21 cellular contexts compared by ENCODE assay signal in genomic region chr12:30792085-30792484, GRCh38. TPM values are rescaled to one million over a fixed set of nuclear protein-coding genes. Genes with fewer than 3 reads are reported as not detected.
DNase-seq lines count a peak whose midpoint lies in the region; ATAC-seq and TF ChIP-seq lines count a peak whose summit lies in the region.
"Had no signal": no experiment of that assay in that cellular context is flagged by ENCODE, and none has a peak within 500 bp of the region (broad histone marks: within the 10 kb centered on the region; RNA-seq: fewer than 3 reads in every experiment).

No MANE protein-coding gene starts in this region.

- TF ChIP-seq RAD21 in SK-N-SH (IDR thresholded peaks at IDR 0.05; ENCODE audit: low read length): no peak

- no peak for ATAC-seq in SK-N-SH treated with all-trans-retinoic acid at 6 μM for 48 hours

- TF ChIP-seq EP300 in SK-N-SH (IDR thresholded peaks at IDR 0.05; ENCODE audit: borderline replicate concordance in 1 of 2, low read depth in 1 of 2, low read length in 1 of 2): no peak

- H3K27me3 ChIP-seq in SK-N-SH (ENCODE audit: insufficient read depth) (no peaks in the 10 kb centered on the region), PC-9 (ENCODE audit: insufficient read depth, low read depth) (no peaks in the 10 kb centered on the region)

- H3K36me3 Mint-ChIP-seq in type B pancreatic cell: peaks cover 3% of the 10 kb centered on the region

- H3K4me2 ChIP-seq in SK-N-SH (peak overlapping the region; percentile 16; the same call in 1 of the 2 replicates), PC-9 (peak overlapping the region; percentile 79)

- H3K9me3 ChIP-seq in SK-N-SH (no peaks in the 10 kb centered on the region), PC-9 (ENCODE audit: insufficient read depth, low read depth) (no peaks in the 10 kb centered on the region)

- peaks cover 14% of the 10 kb centered on the region for H3K4me1 Mint-ChIP-seq in type B pancreatic cell (ENCODE audit: unreplicated experiment)

- peaks cover 8 to 43% of the 10 kb centered on the region in 2 experiments; a peak in 3 of 4 replicates for H3K4me1 ChIP-seq in SK-N-SH (ENCODE audit: control insufficient read depth in 1 of 2, insufficient read depth in 2 of 2, low read depth in 1 of 2, low read length in 1 of 2)
- peaks cover 46% of the 10 kb centered on the region for H3K4me1 ChIP-seq in PC-9 (replicated peaks; ENCODE audit: insufficient read depth)

- no peaks in the 10 kb centered on the region for H3K9me2 ChIP-seq in SK-N-SH
- no peaks in the 10 kb centered on the region for H3K9me2 ChIP-seq in PC-9 (ENCODE audit: insufficient read depth)

- POLR2A ChIA-PET in SK-N-SH (lab: Yijun Ruan, JAX) (interaction anchor here (0.6 kb wide), 1 partner anchor 107 kb away, joined by 3 read pairs; no protein-coding TSS in a partner anchor), PC-9 (lab: Charles Lee; ENCODE audit: unreplicated experiment) (interaction anchor here (0.6 to 1.0 kb wide), 2 partner anchors 39 to 42 kb away, joined by 3 read pairs; no protein-coding TSS in a partner anchor)

- no peak for DNase-seq in SK-N-SH
- no peak for DNase-seq in PC-9
- no peak for DNase-seq in epithelial cell of prostate (ENCODE audit: low read depth, low spot score)
- DNase-seq in type B pancreatic cell (ENCODE audit: extremely low spot score, unreplicated experiment): no peak
- DNase-seq in DMS79 treated with DMSO at 0.1 percent for 48 hours (lab: John Stamatoyannopoulos, UW): no peak
- no peak for DNase-seq in Ammon's horn (ENCODE audit: low spot score)
- DNase-seq in NCI-H524 (lab: John Stamatoyannopoulos, UW): no peak
- DNase-seq: H7; KG1; NCI-H1092 treated with DMSO at 0.1 percent for 48 hours; NCI-H1436 treated with DMSO at 0.1 percent for 48 hours; NCI-H1930; NCI-H2227 treated with DMSO at 0.1 percent for 48 hours; NCI-H510A treated with DMSO at 0.1 percent for 48 hours; NCI-H774; NK-92 treated with Interleukin-12 subunit alpha and Interleukin-12 subunit beta, amount 100 ng/mL, for 24 hours; RPMI8226; SHP77 treated with DMSO at 0.1 percent for 48 hours had no signal

- H3F3A ChIP-seq in SK-N-SH (replicated peaks; ENCODE audit: insufficient read depth) (peaks cover 38% of the 10 kb centered on the region), PC-9 (ENCODE audit: insufficient read depth, low read depth) (peaks cover 50% of the 10 kb centered on the region)

- H3K36me3 ChIP-seq in SK-N-SH (replicated peaks in 1 of 2; ENCODE audit: control insufficient read depth in 1 of 2, insufficient read depth in 2 of 2, low read length in 1 of 2) (no peaks in the 10 kb centered on the region), PC-9 (ENCODE audit: low read depth) (0 out of 2 replicates have a peak, but pooled peaks cover 5% of the 10 kb centered on the region)

- intact Hi-C loops in PC-9 (cut with micrococcal nuclease; ENCODE audit: unreplicated experiment): no loop called here

- H3K9ac ChIP-seq in SK-N-SH: no peak overlapping the region

- no peak overlapping the region for H3K4me3 Mint-ChIP-seq in type B pancreatic cell
- H3K4me3 Mint-ChIP-seq: B cell had no signal

- H3K27ac ChIP-seq in SK-N-SH (ENCODE audit: low read depth in 2 of 2, low read length in 1 of 2): peak overlapping the region in 1 of 2 experiments; percentile 98; a peak in 1 of 4 replicates
- peak overlapping the region; percentile 94 for H3K27ac ChIP-seq in PC-9
- peak overlapping the region; percentile 100 for H3K27ac ChIP-seq in epithelial cell of prostate
- H3K27ac ChIP-seq: SK-N-MC had no signal

- no peak overlapping the region for H3K27ac Mint-ChIP-seq in type B pancreatic cell
- H3K27ac Mint-ChIP-seq: B cell had no signal

- no TSS peak for BruUV-seq in PC-9 (replicated peaks; lab: Mats Ljungman, UMichigan)

- H3K4me3 ChIP-seq in SK-N-SH (ENCODE audit: low read depth in 2 of 2, low read length in 1 of 2) (no peak overlapping the region), PC-9 (peak overlapping the region; percentile 82; the same call in 1 of the 2 replicates)
- H3K4me3 ChIP-seq: SK-N-MC had no signal

- WGBS in SK-N-SH (ENCODE audit: low lambda C conversion rate): 92% methylated on average over 2 of the region's 2 CpGs

- CTCF ChIA-PET in SK-N-SH (lab: Yijun Ruan, JAX): interaction anchor here (1.0 to 3.8 kb wide), 3 partner anchors 11 to 57 kb away, joined by 3 to 23 read pairs (median 4); no protein-coding TSS in a partner anchor
- CTCF ChIA-PET in PC-9 (lab: Charles Lee): interaction anchor here (1.0 to 1.1 kb wide), 2 partner anchors 14 to 37 kb away, joined by 11 read pairs; no protein-coding TSS in a partner anchor

- H3K9me3 Mint-ChIP-seq in type B pancreatic cell: no peaks in the 10 kb centered on the region

- peaks cover 22% of the 10 kb centered on the region for H3K27me3 Mint-ChIP-seq in type B pancreatic cell

- TF ChIP-seq CTCF in SK-N-SH (IDR thresholded peaks at IDR 0.05): no peak
- TF ChIP-seq CTCF in PC-9 (conservative IDR thresholded peaks at IDR 0.05): no peak
- TF ChIP-seq CTCF in type B pancreatic cell (conservative IDR thresholded peaks at IDR 0.05): no peak

- H3K79me2 ChIP-seq in SK-N-SH (ENCODE audit: insufficient read depth) (peaks cover 4% of the 10 kb centered on the region; the same call in 1 of the 2 replicates), PC-9 (ENCODE audit: low read depth) (peaks cover 13% of the 10 kb centered on the region; the same call in 1 of the 2 replicates)

- H2AFZ ChIP-seq in SK-N-SH (ENCODE audit: low read depth) (no peak overlapping the region), PC-9 (no peak overlapping the region; the same call in 1 of the 2 replicates)

- H4K20me1 ChIP-seq in SK-N-SH (ENCODE audit: insufficient read depth): no peaks in the 10 kb centered on the region
- H4K20me1 ChIP-seq in PC-9 (ENCODE audit: insufficient read depth): no peaks in the 10 kb centered on the region

TF ChIP-seq in SK-N-SH, 30 proteins besides CTCF, POLR2A, EP300 and RAD21:
- TF ChIP-seq SMC3 (IDR thresholded peaks at IDR 0.05; ENCODE audit: low read depth, low read length): no peak
- no peak for TF ChIP-seq CHD2 (IDR thresholded peaks at IDR 0.05; ENCODE audit: low read length, partially characterized antibody)
- no peak for TF ChIP-seq EZH2phosphoT487 (IDR thresholded peaks at IDR 0.05; ENCODE audit: borderline replicate concordance, low read depth)
- no peak for TF ChIP-seq RCOR1 (IDR thresholded peaks at IDR 0.05; ENCODE audit: low read length)
- no peak for TF ChIP-seq TEAD4 (IDR thresholded peaks at IDR 0.05; ENCODE audit: borderline replicate concordance, insufficient read depth)
- TF ChIP-seq, protein P1, sequence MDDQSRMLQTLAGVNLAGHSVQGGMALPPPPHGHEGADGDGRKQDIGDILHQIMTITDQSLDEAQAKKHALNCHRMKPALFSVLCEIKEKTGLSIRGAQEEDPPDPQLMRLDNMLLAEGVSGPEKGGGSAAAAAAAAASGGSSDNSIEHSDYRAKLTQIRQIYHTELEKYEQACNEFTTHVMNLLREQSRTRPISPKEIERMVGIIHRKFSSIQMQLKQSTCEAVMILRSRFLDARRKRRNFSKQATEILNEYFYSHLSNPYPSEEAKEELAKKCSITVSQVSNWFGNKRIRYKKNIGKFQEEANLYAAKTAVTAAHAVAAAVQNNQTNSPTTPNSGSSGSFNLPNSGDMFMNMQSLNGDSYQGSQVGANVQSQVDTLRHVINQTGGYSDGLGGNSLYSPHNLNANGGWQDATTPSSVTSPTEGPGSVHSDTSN (IDR thresholded peaks at IDR 0.05): no peak

TF ChIP-seq in SK-N-SH treated with all-trans-retinoic acid at 6 μM for 48 hours, 23 proteins besides CTCF, POLR2A, EP300 and RAD21 (continues in another document):
- TF ChIP-seq ZNF70 (CRISPR knock-in tag; IDR thresholded peaks at IDR 0.05) (no peak), RARB (CRISPR knock-in tag; IDR thresholded peaks at IDR 0.05) (no peak), PATZ1 (CRISPR knock-in tag; IDR thresholded peaks at IDR 0.05; ENCODE audit: borderline replicate concordance) (no peak), ARNTL (CRISPR knock-in tag; IDR thresholded peaks at IDR 0.05; ENCODE audit: borderline replicate concordance, low read depth) (no peak), ZFP30 (CRISPR knock-in tag; IDR thresholded peaks at IDR 0.05) (no peak), ISL1 (CRISPR knock-in tag; IDR thresholded peaks at IDR 0.05) (no peak), TOX (CRISPR knock-in tag; IDR thresholded peaks at IDR 0.05; ENCODE audit: borderline replicate concordance) (no peak)
- TF ChIP-seq, protein P2, sequence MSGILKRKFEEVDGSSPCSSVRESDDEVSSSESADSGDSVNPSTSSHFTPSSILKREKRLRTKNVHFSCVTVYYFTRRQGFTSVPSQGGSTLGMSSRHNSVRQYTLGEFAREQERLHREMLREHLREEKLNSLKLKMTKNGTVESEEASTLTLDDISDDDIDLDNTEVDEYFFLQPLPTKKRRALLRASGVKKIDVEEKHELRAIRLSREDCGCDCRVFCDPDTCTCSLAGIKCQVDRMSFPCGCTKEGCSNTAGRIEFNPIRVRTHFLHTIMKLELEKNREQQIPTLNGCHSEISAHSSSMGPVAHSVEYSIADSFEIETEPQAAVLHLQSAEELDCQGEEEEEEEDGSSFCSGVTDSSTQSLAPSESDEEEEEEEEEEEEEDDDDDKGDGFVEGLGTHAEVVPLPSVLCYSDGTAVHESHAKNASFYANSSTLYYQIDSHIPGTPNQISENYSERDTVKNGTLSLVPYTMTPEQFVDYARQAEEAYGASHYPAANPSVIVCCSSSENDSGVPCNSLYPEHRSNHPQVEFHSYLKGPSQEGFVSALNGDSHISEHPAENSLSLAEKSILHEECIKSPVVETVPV (CRISPR knock-in tag; IDR thresholded peaks at IDR 0.05): no peak

RNA-seq across cellular contexts. Expression of gene CAPRIN2, which starts 37.3 kb away (rescaled TPM):
- 21.4 and 29.1 TPM in 2 replicates for polyA plus RNA-seq in SK-N-SH (2012; rRNA removed)
- 11.9 and 12.2 TPM in 2 replicates for polyA plus RNA-seq in SK-N-SH (2012; cell fraction: cytosol; rRNA removed)
- polyA plus RNA-seq in SK-N-SH (2012; cell fraction: nucleus; rRNA removed): 71.2 and 143 TPM in 2 replicates
- total RNA-seq in PC-9 (2021): 27.4 and 29.5 TPM in 2 replicates
- 35.5 and 44.9 TPM in 2 replicates for total RNA-seq in type B pancreatic cell (ENCODE audit: low replicate concordance)
